11 cellular contexts compared by ENCODE assay signal in genomic region chr1:196827860-196828259, GRCh38. TPM values are rescaled to one million over a fixed set of nuclear protein-coding genes. Genes with fewer than 3 reads are reported as not detected.
A peak's percentile ranks its signal among the peaks of the same experiment; 100 is the strongest.
DNase-seq lines count a peak whose midpoint lies in the region; ATAC-seq, FAIRE-seq and TF ChIP-seq lines count a peak whose summit lies in the region.
"Not testable (repeated sequence)": the region's sequence is repeated elsewhere in the genome, so short reads cannot be mapped to it uniquely, and the experiment has no call there.
"Had no signal": no experiment of that assay in that cellular context is flagged by ENCODE, and none has a peak within 500 bp of the region (broad histone marks: within the 10 kb centered on the region; RNA-seq: fewer than 3 reads in every experiment).

No MANE protein-coding gene starts in this region.

- not testable (repeated sequence) for H3K9ac ChIP-seq in astrocyte (ENCODE audit: low read length)

- ATAC-seq in GM19328 (IDR thresholded peaks at IDR 0.05; ENCODE audit: unreplicated experiment) (peak; percentile 62), HG02973 (IDR thresholded peaks at IDR 0.05; ENCODE audit: unreplicated experiment) (peak; percentile 78)

- H3K36me3 ChIP-seq in OCI-LY7 (ENCODE audit: insufficient read depth, low read length); astrocyte (ENCODE audit: insufficient read depth, low read length): not testable (repeated sequence)

- BruUV-seq in OCI-LY7 (replicated peaks; lab: Mats Ljungman, UMichigan) = not testable (repeated sequence)

- not testable (repeated sequence) for H3K36me3 Mint-ChIP-seq in astrocyte (ENCODE audit: low read depth, unreplicated experiment)

- not testable (repeated sequence) for H3K27ac Mint-ChIP-seq in astrocyte (ENCODE audit: unreplicated experiment)

- DNase-seq in COR-L47 (lab: John Stamatoyannopoulos, UW) (peak; percentile 16), NAMALWA (ENCODE audit: low spot score) (peak; percentile 78), OCI-LY7 (ENCODE audit: low spot score) (peak; percentile 51), astrocyte (ENCODE audit: low read depth) (peak; percentile 53), glomerular endothelial cell (ENCODE audit: extremely low read depth, low read depth, low spot score) (peak; percentile 5), pulmonary artery endothelial cell (ENCODE audit: low read depth, low spot score) (peak; percentile 4)

- not testable (repeated sequence) for H3K27me3 Mint-ChIP-seq in astrocyte (ENCODE audit: low read depth, unreplicated experiment)

- CTCF ChIA-PET in OCI-LY7 (lab: Charles Lee; ENCODE audit: unreplicated experiment) = not testable (repeated sequence)

- not testable (repeated sequence) for H3K4me3 ChIP-seq in OCI-LY7 (ENCODE audit: low read depth, low read length, poor library complexity, severe bottlenecking); astrocyte (ENCODE audit: insufficient read depth, low read depth, low read length)

- not testable (repeated sequence) for H3K4me1 Mint-ChIP-seq in astrocyte (ENCODE audit: low read depth, unreplicated experiment)

- not testable (repeated sequence) for H2AFZ ChIP-seq in OCI-LY7 (ENCODE audit: low read length); astrocyte (ENCODE audit: low read depth, low read length)

- H3K4me2 ChIP-seq in OCI-LY7 (ENCODE audit: low read length); astrocyte (ENCODE audit: low read length): not testable (repeated sequence)

- FAIRE-seq in astrocyte (lab: Jason Lieb, UNC) = not testable (repeated sequence)

- intact Hi-C loops in OCI-LY7 (cut with micrococcal nuclease; ENCODE audit: unreplicated experiment) = loop anchor here (2.0 kb wide), 1 partner anchor 529 kb away; no protein-coding TSS in a partner anchor

- H3K4me3 Mint-ChIP-seq in astrocyte (ENCODE audit: unreplicated experiment) = not testable (repeated sequence)

- H3K9me2 ChIP-seq in OCI-LY7 (ENCODE audit: insufficient read depth, low read length) = not testable (repeated sequence)

- H3K9me3 Mint-ChIP-seq in astrocyte (ENCODE audit: unreplicated experiment) = not testable (repeated sequence)

- not testable (repeated sequence) for H3K27ac ChIP-seq in OCI-LY7 (ENCODE audit: low read depth, low read length, poor library complexity, severe bottlenecking); astrocyte (ENCODE audit: low read depth, low read length)

- H3K79me2 ChIP-seq in OCI-LY7 (ENCODE audit: insufficient read depth, low read depth, low read length); astrocyte (ENCODE audit: insufficient read depth, low read length): not testable (repeated sequence)

- not testable (repeated sequence) for H4K20me1 ChIP-seq in OCI-LY7 (ENCODE audit: insufficient read depth, low read length); astrocyte (ENCODE audit: insufficient read depth, low read length)

- H3K4me1 ChIP-seq in OCI-LY7 (ENCODE audit: insufficient read depth, low read length, poor library complexity, severe bottlenecking); astrocyte (ENCODE audit: insufficient read depth, low read length): not testable (repeated sequence)

- H3K27me3 ChIP-seq in astrocyte (ENCODE audit: insufficient read depth, low read length) = not testable (repeated sequence)

- TF ChIP-seq CTCF in OCI-LY7 (conservative IDR thresholded peaks at IDR 0.05; ENCODE audit: low read length) (peak; percentile 68), astrocyte (IDR thresholded peaks at IDR 0.05; ENCODE audit: insufficient read depth, low read depth, low read length) (peak; percentile 25)

- not testable (repeated sequence) for H3K9me3 ChIP-seq in OCI-LY7 (ENCODE audit: low read length); astrocyte (ENCODE audit: insufficient read depth, low read depth, low read length)

- POLR2A ChIA-PET in OCI-LY7 (lab: Charles Lee) = not testable (repeated sequence)

RNA-seq across cellular contexts. Expression of gene CFHR1, which starts 8.3 kb away (rescaled TPM):
- not detected in 2 replicates for total RNA-seq in OCI-LY7 (2014; rRNA removed; shearing (Covaris generic))
- total RNA-seq in OCI-LY7 (2022) = not detected in 2 replicates
- total RNA-seq in astrocyte = 0.23 TPM in 1 of 2 replicates, not detected in the other
- total RNA-seq in glomerular endothelial cell = not detected in 2 replicates
- total RNA-seq in pulmonary artery endothelial cell = 0.07 TPM in 1 of 2 replicates, not detected in the other
- total RNA-seq: Calu3; T-helper 1 cell treated with Interleukin-12 subunit alpha and Interleukin-12 subunit beta and Interleukin-4 antibody, amounts not matched to agents 30 ng/mL and 1 ng/mL, for 36 hours had no signal

RNA-seq across cellular contexts. Expression of gene CFHR3, which starts 53.2 kb away (rescaled TPM):
- total RNA-seq in OCI-LY7 (2014; rRNA removed; shearing (Covaris generic)) = not detected in 2 replicates
- not detected in 2 replicates for total RNA-seq in OCI-LY7 (2022)
- total RNA-seq in astrocyte = not detected in 2 replicates
- total RNA-seq in glomerular endothelial cell = not detected in 2 replicates
- not detected in 2 replicates for total RNA-seq in pulmonary artery endothelial cell
- total RNA-seq: Calu3; T-helper 1 cell treated with Interleukin-12 subunit alpha and Interleukin-12 subunit beta and Interleukin-4 antibody, amounts not matched to agents 30 ng/mL and 1 ng/mL, for 36 hours had no signal

RNA-seq across cellular contexts. Expression of gene CFHR4, which starts 60.0 kb away (rescaled TPM):
- not detected in 2 replicates for total RNA-seq in OCI-LY7 (2014; rRNA removed; shearing (Covaris generic))
- total RNA-seq in OCI-LY7 (2022) (not detected in 2 replicates), astrocyte (not detected in 2 replicates), glomerular endothelial cell (not detected in 2 replicates), pulmonary artery endothelial cell (not detected in 2 replicates)
- total RNA-seq: Calu3; left cardiac atrium; T-helper 1 cell treated with Interleukin-12 subunit alpha and Interleukin-12 subunit beta and Interleukin-4 antibody, amounts not matched to agents 30 ng/mL and 1 ng/mL, for 36 hours had no signal

Comparison
In these comparisons a context has a peak if more than half of its experiments do, and no peak if none do; other contexts are left out.
1. DNase-seq: peak in every context shown above with its lines; median percentile 78 in NAMALWA; 53 in astrocyte; 51 in OCI-LY7; 16 in COR-L47; 5 in glomerular endothelial cell; 4 in pulmonary artery endothelial cell.